21 cellular contexts compared by ENCODE assay signal in the genomic region with DNA sequence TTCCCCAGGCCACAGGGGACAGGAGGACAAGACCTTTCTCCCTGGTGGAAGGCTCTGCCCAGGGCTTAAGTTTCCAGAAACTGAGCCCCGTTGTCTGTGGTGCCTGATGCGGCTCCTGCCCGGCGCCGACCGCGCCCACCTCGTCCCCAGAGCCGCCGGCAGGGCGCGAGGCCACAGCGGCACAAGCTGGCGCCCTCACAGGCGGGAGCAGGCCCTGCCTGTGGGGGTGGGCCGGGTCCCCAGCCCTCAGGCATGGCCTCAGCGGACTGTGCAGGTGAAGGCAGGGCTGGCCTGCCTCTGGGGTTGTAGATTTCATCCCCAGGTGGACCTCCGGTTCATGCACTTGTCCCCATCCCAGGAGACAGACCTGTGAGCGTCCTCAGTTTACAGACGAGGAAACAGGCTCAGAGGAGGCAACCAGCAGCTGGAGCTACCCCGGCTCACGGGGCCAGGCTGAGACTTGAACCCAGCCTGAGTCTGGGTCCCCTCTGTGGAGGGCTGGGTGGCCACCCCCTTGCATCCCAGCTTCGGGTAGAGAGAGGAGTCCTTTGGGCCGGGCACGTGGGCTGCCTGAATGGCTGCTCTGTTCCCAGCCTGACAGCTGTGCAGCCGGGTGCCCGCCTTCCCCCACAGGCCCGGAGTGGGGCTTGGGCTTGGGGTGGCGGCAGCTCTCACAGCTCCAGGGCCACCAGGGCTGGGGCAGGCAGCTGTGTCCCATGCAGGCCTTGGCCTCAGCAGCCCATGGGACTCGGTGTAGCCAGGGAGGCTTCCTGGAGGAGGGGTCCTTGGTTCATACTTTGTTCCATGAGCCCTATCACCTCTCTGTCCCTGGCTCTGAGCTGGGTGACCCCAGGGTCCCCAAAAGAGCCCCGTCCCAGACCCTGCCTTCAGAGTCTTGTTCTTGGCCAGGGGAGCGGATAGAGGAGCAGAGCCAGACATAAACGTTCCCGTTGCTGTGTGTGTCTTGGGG. TPM values are rescaled to one million over a fixed set of nuclear protein-coding genes. Genes with fewer than 3 reads are reported as not detected.
DNase-seq lines count a peak whose midpoint lies in the region; ATAC-seq, FAIRE-seq and TF ChIP-seq lines count a peak whose summit lies in the region.
"Had no signal": no experiment of that assay in that cellular context is flagged by ENCODE, and none has a peak within 500 bp of the region (broad histone marks: within the 10 kb centered on the region; RNA-seq: fewer than 3 reads in every experiment).

No MANE protein-coding gene starts in this region.

- peaks cover 5% of the 10 kb centered on the region for H3K36me3 Mint-ChIP-seq in activated naive CD8-positive, alpha-beta T cell treated with anti-CD3 and anti-CD28 coated beads, Interleukin-2, amount 50 U/mL, for 24 hours (ENCODE audit: low read depth)

- H3K9me3 ChIP-seq in DND-41 (ENCODE audit: insufficient read depth, low read length, severe bottlenecking): no peaks in the 10 kb centered on the region
- H3K9me3 ChIP-seq in A673 (ENCODE audit: low read depth, low read length, poor library complexity, severe bottlenecking): no peaks in the 10 kb centered on the region
- H3K9me3 ChIP-seq: body of pancreas, right atrium auricular region, transverse colon had no signal

- POLR2A ChIA-PET in A673 (lab: Charles Lee; ENCODE audit: low non-redundant PET): no interaction called here

- peak overlapping the region; percentile 37 for H3K27ac Mint-ChIP-seq in activated naive CD8-positive, alpha-beta T cell treated with anti-CD3 and anti-CD28 coated beads, Interleukin-2, amount 50 U/mL, for 24 hours
- H3K27ac Mint-ChIP-seq: neural progenitor cell; stimulated activated memory B cell treated with anti-CD40 and anti-IgM and Interleukin-4, amounts not matched to agents 10 μg/mL and 1 μg/mL and 100 μg/mL, for 72 hours had no signal

- no peak overlapping the region for H3K9ac ChIP-seq in DND-41 (ENCODE audit: low read depth, low read length)
- H3K9ac ChIP-seq: neural progenitor cell had no signal

- no peak overlapping the region for H3K4me3 Mint-ChIP-seq in activated naive CD8-positive, alpha-beta T cell treated with anti-CD3 and anti-CD28 coated beads, Interleukin-2, amount 50 U/mL, for 24 hours
- H3K4me3 Mint-ChIP-seq: neural progenitor cell; stimulated activated memory B cell treated with anti-CD40 and anti-IgM and Interleukin-4, amounts not matched to agents 10 μg/mL and 1 μg/mL and 100 μg/mL, for 72 hours had no signal

- H3K27me3 ChIP-seq in DND-41 (ENCODE audit: insufficient read depth, low read length, poor library complexity) (no peaks in the 10 kb centered on the region), A673 (replicated peaks; ENCODE audit: insufficient read depth, low read depth, low read length, poor library complexity) (no peaks in the 10 kb centered on the region)
- H3K27me3 ChIP-seq: body of pancreas, neural progenitor cell, right atrium auricular region, transverse colon had no signal

- TF ChIP-seq CTCF in DND-41 (IDR thresholded peaks at IDR 0.05; ENCODE audit: borderline replicate concordance, extremely low read depth, low read length, poor library complexity, severe bottlenecking) (no peak), A673 (conservative IDR thresholded peaks at IDR 0.05; ENCODE audit: low read depth, low read length) (no peak)

- H3K27ac ChIP-seq in DND-41 (ENCODE audit: low read length): no peak overlapping the region
- H3K27ac ChIP-seq in A673 (ENCODE audit: low read depth, low read length, poor library complexity, severe bottlenecking): no peak overlapping the region
- H3K27ac ChIP-seq: body of pancreas, coronary artery, neural progenitor cell, right atrium auricular region, transverse colon had no signal

- peaks cover 13% of the 10 kb centered on the region for H4K20me1 ChIP-seq in DND-41 (ENCODE audit: insufficient read depth, low read length)

- H3K4me1 ChIP-seq in DND-41 (ENCODE audit: insufficient read depth, low read length): no peaks in the 10 kb centered on the region
- H3K4me1 ChIP-seq in A673 (ENCODE audit: insufficient read depth, low read length, poor library complexity, severe bottlenecking): peaks cover 13% of the 10 kb centered on the region
- H3K4me1 ChIP-seq: body of pancreas, neural progenitor cell, right atrium auricular region, transverse colon had no signal

- H3K4me1 Mint-ChIP-seq in activated naive CD8-positive, alpha-beta T cell treated with anti-CD3 and anti-CD28 coated beads, Interleukin-2, amount 50 U/mL, for 24 hours: no peaks in the 10 kb centered on the region
- H3K4me1 Mint-ChIP-seq: neural progenitor cell; stimulated activated memory B cell treated with anti-CD40 and anti-IgM and Interleukin-4, amounts not matched to agents 10 μg/mL and 1 μg/mL and 100 μg/mL, for 72 hours had no signal

- no peak overlapping the region for H2AFZ ChIP-seq in DND-41 (ENCODE audit: low read depth, low read length)
- H2AFZ ChIP-seq: neural progenitor cell had no signal

- no TSS peak for BruUV-seq in A673 (replicated peaks; lab: Mats Ljungman, UMichigan)

- H3K79me2 ChIP-seq in DND-41 (ENCODE audit: insufficient read depth, low read length): no peaks in the 10 kb centered on the region

- DNase-seq in DND-41 (no peak), head of caudate nucleus (peak; percentile 77 to 96 (median 91)), nucleus accumbens (lab: John Stamatoyannopoulos, UW) (peak in 54 of 56 donors; percentile 17 to 93 (median 83)), GM12891 (ENCODE audit: insufficient read length, low spot score) (no peak), A673 (ENCODE audit: low spot score) (no peak), T-helper 1 cell (no peak), AML-193 (lab: John Stamatoyannopoulos, UW) (no peak)
- DNase-seq in activated naive CD8-positive, alpha-beta T cell treated with anti-CD3 and anti-CD28 coated beads, Interleukin-2, amount 50 U/mL, for 24 hours: no peak
- DNase-seq: activated CD4-positive, alpha-beta T cell treated with anti-CD3 and anti-CD28 coated beads for 48 hours; body of pancreas; Kasumi-1; kidney glomerular epithelial cell; NCI-H1092; NCI-H2081 treated with DMSO at 0.1 percent for 48 hours; NCI-H524; Right ventricle myocardium superior; transverse colon had no signal

- H3K4me2 ChIP-seq in DND-41 (ENCODE audit: insufficient read depth, low read length): no peak overlapping the region
- H3K4me2 ChIP-seq: neural progenitor cell had no signal

- H3K9me3 Mint-ChIP-seq in activated naive CD8-positive, alpha-beta T cell treated with anti-CD3 and anti-CD28 coated beads, Interleukin-2, amount 50 U/mL, for 24 hours: no peaks in the 10 kb centered on the region
- H3K9me3 Mint-ChIP-seq: neural progenitor cell; stimulated activated memory B cell treated with anti-CD40 and anti-IgM and Interleukin-4, amounts not matched to agents 10 μg/mL and 1 μg/mL and 100 μg/mL, for 72 hours had no signal

- TF ChIP-seq POLR2A in GM12891 (IDR thresholded peaks at IDR 0.05; ENCODE audit: low read depth, low read length): no peak

- H3K4me3 ChIP-seq in DND-41 (ENCODE audit: low read depth in 1 of 2, low read length in 2 of 2) (no peak overlapping the region), A673 (ENCODE audit: low read depth, low read length, poor library complexity, severe bottlenecking) (no peak overlapping the region)
- H3K4me3 ChIP-seq: body of pancreas, coronary artery, neural progenitor cell, right atrium auricular region, transverse colon had no signal

- no peak for FAIRE-seq in GM12891 (lab: Jason Lieb, UNC)

- CTCF ChIA-PET in A673 (lab: Charles Lee): no interaction called here

- H3K36me3 ChIP-seq in DND-41 (ENCODE audit: insufficient read depth, low read length): peaks cover 72% of the 10 kb centered on the region
- peaks cover 35% of the 10 kb centered on the region for H3K36me3 ChIP-seq in A673 (ENCODE audit: insufficient read depth, low read length, poor library complexity, severe bottlenecking)
- H3K36me3 ChIP-seq: neural progenitor cell had no signal

- intact Hi-C loops in head of caudate nucleus (cut with DNase I): no loop called here
- intact Hi-C loops in A673 (cut with micrococcal nuclease; ENCODE audit: unreplicated experiment): no loop called here

- peak; percentile 6; the same call in 1 of the 3 replicates for ATAC-seq in DND-41 (ENCODE audit: insufficient read depth, low read depth)
- no peak for ATAC-seq in activated naive CD8-positive, alpha-beta T cell treated with anti-CD3 and anti-CD28 coated beads, Interleukin-2, amount 50 U/mL, for 24 hours
- ATAC-seq: body of pancreas; stimulated activated memory B cell treated with anti-CD40 and anti-IgM and Interleukin-4, amounts not matched to agents 10 μg/mL and 1 μg/mL and 100 μg/mL, for 72 hours had no signal

- no peaks in the 10 kb centered on the region for H3K27me3 Mint-ChIP-seq in activated naive CD8-positive, alpha-beta T cell treated with anti-CD3 and anti-CD28 coated beads, Interleukin-2, amount 50 U/mL, for 24 hours
- H3K27me3 Mint-ChIP-seq: stimulated activated memory B cell treated with anti-CD40 and anti-IgM and Interleukin-4, amounts not matched to agents 10 μg/mL and 1 μg/mL and 100 μg/mL, for 72 hours had no signal

TF ChIP-seq in GM12891, 5 proteins besides CTCF, POLR2A, EP300 and RAD21:
- TF ChIP-seq PAX5 (IDR thresholded peaks at IDR 0.05; ENCODE audit: insufficient read depth, low read length, severe bottlenecking): no peak
- TF ChIP-seq POU2F2 (IDR thresholded peaks at IDR 0.05; ENCODE audit: low read depth, low read length): no peak
- no peak for TF ChIP-seq POLR2AphosphoS5 (IDR thresholded peaks at IDR 0.05; ENCODE audit: low read depth, low read length)
- no peak for TF ChIP-seq TAF1 (IDR thresholded peaks at IDR 0.05; ENCODE audit: low read depth, low read length)
- no peak for TF ChIP-seq SPI1 (IDR thresholded peaks at IDR 0.05; ENCODE audit: low read depth, low read length)

RNA-seq across cellular contexts. Expression of a gene that starts 26.8 kb away (rescaled TPM):
- 14.1 TPM for polyA plus RNA-seq in GM12891 (2012; ENCODE audit: low read depth, missing spikeins)
- total RNA-seq in A673 (2021): 48.1 and 59.1 TPM in 2 replicates

RNA-seq across cellular contexts. Expression of a gene that starts 32.4 kb away (rescaled TPM):
- polyA plus RNA-seq in GM12891 (2012; ENCODE audit: low read depth, missing spikeins): 7.3 TPM
- total RNA-seq in A673 (2021): 25.1 and 25.9 TPM in 2 replicates

RNA-seq across cellular contexts. Expression of a gene that starts 49.1 kb away (rescaled TPM):
- polyA plus RNA-seq in GM12891 (2012; ENCODE audit: low read depth, missing spikeins): 2,933 TPM
- 2,701 and 2,706 TPM in 2 replicates for total RNA-seq in A673 (2021)

Comparison
In these comparisons a context has a peak if more than half of its experiments do, and no peak if none do; other contexts are left out.
1. DNase-seq: peak in head of caudate nucleus (42 of 42) and nucleus accumbens (54 of 56); none in DND-41 (single experiment), activated naive CD8-positive, alpha-beta T cell treated with anti-CD3 and anti-CD28 coated beads, Interleukin-2, amount 50 U/mL, for 24 hours (single experiment), GM12891 (single experiment), A673 (single experiment), T-helper 1 cell (0 of 5) and AML-193 (0 of 2).